ENCODE assay signal across 19 cellular contexts in the genomic region with DNA sequence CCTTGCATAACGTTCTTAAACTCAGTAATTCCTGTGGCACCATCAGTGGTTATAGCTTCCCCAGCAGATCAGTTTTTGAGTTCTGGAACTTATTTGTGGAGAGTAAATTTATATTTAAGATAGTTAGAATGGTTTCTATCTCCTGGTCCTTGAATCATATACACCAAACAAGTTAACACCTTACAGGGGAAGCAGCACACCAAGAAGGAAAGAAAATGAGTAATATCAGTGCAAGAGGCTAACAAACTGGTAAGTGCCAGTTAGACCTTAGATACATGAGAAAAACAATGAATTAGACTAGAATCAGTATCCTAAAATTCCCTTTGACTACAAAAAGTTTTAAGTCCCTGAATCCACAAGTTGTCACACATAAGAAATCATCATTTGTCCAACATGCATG. TPM values are rescaled to one million over a fixed set of nuclear protein-coding genes. Genes with fewer than 3 reads are reported as not detected.
A peak's percentile ranks its signal among the peaks of the same experiment; 100 is the strongest.
DNase-seq lines count a peak whose midpoint lies in the region; ATAC-seq and TF ChIP-seq lines count a peak whose summit lies in the region.
"Had no signal": no experiment of that assay in that cellular context is flagged by ENCODE, and none has a peak within 500 bp of the region (broad histone marks: within the 10 kb centered on the region; RNA-seq: fewer than 3 reads in every experiment).

No MANE protein-coding gene starts in this region.

- peak overlapping the region; percentile 18 for H3K27ac Mint-ChIP-seq in activated CD8-positive, alpha-beta T cell treated with anti-CD3 and anti-CD28 coated beads for 36 hours
- no peak overlapping the region for H3K27ac Mint-ChIP-seq in activated CD8-positive, alpha-beta T cell treated with anti-CD3 and anti-CD28 coated beads, Interleukin-2, amount 10 ng/mL, durations not matched to agents 7 days and 5 days
- H3K27ac Mint-ChIP-seq in activated T-helper 17 cell treated with anti-CD3 and anti-CD28 coated beads, Interleukin-2, amount 50 U/mL, for 72 hours: peak overlapping the region; percentile 32
- H3K27ac Mint-ChIP-seq in naive thymus-derived CD8-positive, alpha-beta T cell: peak overlapping the region in 3 of 10 donors; percentile 14 to 47 (median 32)
- H3K27ac Mint-ChIP-seq: dendritic cell treated with granulocyte-macrophage colony-stimulating factor and Interleukin-4, amounts not matched to agents 40 ng/mL and 50 ng/mL, for 4 days had no signal

- intact Hi-C loops in activated CD8-positive, alpha-beta T cell treated with anti-CD3 and anti-CD28 coated beads for 36 hours (cut with micrococcal nuclease): no loop called here

- no peak for TF ChIP-seq CTCF in activated CD8-positive, alpha-beta T cell treated with anti-CD3 and anti-CD28 coated beads for 36 hours (IDR thresholded peaks at IDR 0.05)

- no peak for DNase-seq in activated CD8-positive, alpha-beta T cell treated with anti-CD3 and anti-CD28 coated beads for 36 hours
- no peak for DNase-seq in activated CD8-positive, alpha-beta T cell treated with anti-CD3 and anti-CD28 coated beads, Interleukin-2, amount 10 ng/mL, durations not matched to agents 7 days and 5 days
- no peak for DNase-seq in naive thymus-derived CD8-positive, alpha-beta T cell
- DNase-seq in NCI-H2107 (lab: John Stamatoyannopoulos, UW): no peak
- DNase-seq: activated CD4-positive, CD25-positive, alpha-beta regulatory T cell treated with anti-CD3 and anti-CD28 coated beads, Interleukin-2, amount 50 U/mL, for 72 hours; caudate nucleus; NCI-H1694 treated with DMSO at 0.1 percent for 48 hours; NCI-H2171 treated with DMSO at 0.1 percent for 48 hours; NCI-H524; NK-92 treated with Interleukin-12 subunit alpha and Interleukin-12 subunit beta, amount 100 ng/mL, for 24 hours; nucleus accumbens; SIG-M5 had no signal

- H3K27me3 Mint-ChIP-seq in activated CD8-positive, alpha-beta T cell treated with anti-CD3 and anti-CD28 coated beads for 36 hours: no peaks in the 10 kb centered on the region
- H3K27me3 Mint-ChIP-seq in activated CD8-positive, alpha-beta T cell treated with anti-CD3 and anti-CD28 coated beads, Interleukin-2, amount 10 ng/mL, durations not matched to agents 7 days and 5 days (ENCODE audit: low read depth): no peaks in the 10 kb centered on the region
- no peaks in the 10 kb centered on the region for H3K27me3 Mint-ChIP-seq in activated T-helper 17 cell treated with anti-CD3 and anti-CD28 coated beads, Interleukin-2, amount 50 U/mL, for 72 hours
- H3K27me3 Mint-ChIP-seq in naive thymus-derived CD8-positive, alpha-beta T cell: no peaks in the 10 kb centered on the region
- H3K27me3 Mint-ChIP-seq: dendritic cell treated with granulocyte-macrophage colony-stimulating factor and Interleukin-4, amounts not matched to agents 40 ng/mL and 50 ng/mL, for 4 days; stimulated activated naive CD8-positive, alpha-beta T cell treated with anti-CD3 and anti-CD28 coated beads, Interleukin-15, Interleukin-2, amounts not matched to agents 100 ng/mL and 50 ng/mL, for 24 hours had no signal

- H3K4me3 Mint-ChIP-seq in activated CD8-positive, alpha-beta T cell treated with anti-CD3 and anti-CD28 coated beads for 36 hours: no peak overlapping the region
- no peak overlapping the region for H3K4me3 Mint-ChIP-seq in activated CD8-positive, alpha-beta T cell treated with anti-CD3 and anti-CD28 coated beads, Interleukin-2, amount 10 ng/mL, durations not matched to agents 7 days and 5 days
- peak overlapping the region; percentile 43 for H3K4me3 Mint-ChIP-seq in activated T-helper 17 cell treated with anti-CD3 and anti-CD28 coated beads, Interleukin-2, amount 50 U/mL, for 72 hours
- H3K4me3 Mint-ChIP-seq in naive thymus-derived CD8-positive, alpha-beta T cell: peak overlapping the region in 7 of 10 donors; percentile 20 to 73 (median 47)
- H3K4me3 Mint-ChIP-seq: dendritic cell treated with granulocyte-macrophage colony-stimulating factor and Interleukin-4, amounts not matched to agents 40 ng/mL and 50 ng/mL, for 4 days had no signal

- POLR2A ChIA-PET in activated CD8-positive, alpha-beta T cell treated with anti-CD3 and anti-CD28 coated beads for 36 hours (lab: Charles Lee): no interaction called here
- POLR2A ChIA-PET in activated CD8-positive, alpha-beta T cell treated with anti-CD3 and anti-CD28 coated beads, Interleukin-2, amount 10 ng/mL, durations not matched to agents 7 days and 5 days (lab: Charles Lee): interaction anchor here (0.5 kb wide), 1 partner anchor 61 kb away, joined by 3 read pairs; no protein-coding TSS in a partner anchor
- POLR2A ChIA-PET in naive thymus-derived CD8-positive, alpha-beta T cell (lab: Charles Lee): no interaction called here

- CTCF ChIA-PET in activated CD8-positive, alpha-beta T cell treated with anti-CD3 and anti-CD28 coated beads for 36 hours (lab: Charles Lee): interaction anchor here (1.3 kb wide), 2 partner anchors 8 to 55 kb away, joined by 3 read pairs; no protein-coding TSS in a partner anchor
- CTCF ChIA-PET in activated CD8-positive, alpha-beta T cell treated with anti-CD3 and anti-CD28 coated beads, Interleukin-2, amount 10 ng/mL, durations not matched to agents 7 days and 5 days (lab: Charles Lee): interaction anchor here (0.9 to 1.2 kb wide), 3 partner anchors 14 to 55 kb away, joined by 3 to 5 read pairs (median 4); a partner anchor contains a TSS

- no peaks in the 10 kb centered on the region for H3K9me3 Mint-ChIP-seq in activated CD8-positive, alpha-beta T cell treated with anti-CD3 and anti-CD28 coated beads for 36 hours
- no peaks in the 10 kb centered on the region for H3K9me3 Mint-ChIP-seq in activated CD8-positive, alpha-beta T cell treated with anti-CD3 and anti-CD28 coated beads, Interleukin-2, amount 10 ng/mL, durations not matched to agents 7 days and 5 days (ENCODE audit: insufficient read depth)
- H3K9me3 Mint-ChIP-seq in activated T-helper 17 cell treated with anti-CD3 and anti-CD28 coated beads, Interleukin-2, amount 50 U/mL, for 72 hours: no peaks in the 10 kb centered on the region
- no peaks in the 10 kb centered on the region for H3K9me3 Mint-ChIP-seq in naive thymus-derived CD8-positive, alpha-beta T cell
- H3K9me3 Mint-ChIP-seq: dendritic cell treated with granulocyte-macrophage colony-stimulating factor and Interleukin-4, amounts not matched to agents 40 ng/mL and 50 ng/mL, for 4 days; stimulated activated naive CD8-positive, alpha-beta T cell treated with anti-CD3 and anti-CD28 coated beads, Interleukin-15, Interleukin-2, amounts not matched to agents 100 ng/mL and 50 ng/mL, for 24 hours had no signal

- H3K36me3 Mint-ChIP-seq in activated CD8-positive, alpha-beta T cell treated with anti-CD3 and anti-CD28 coated beads for 36 hours (ENCODE audit: low read depth): peaks cover 7% of the 10 kb centered on the region
- H3K36me3 Mint-ChIP-seq in activated CD8-positive, alpha-beta T cell treated with anti-CD3 and anti-CD28 coated beads, Interleukin-2, amount 10 ng/mL, durations not matched to agents 7 days and 5 days (ENCODE audit: low read depth): peaks cover 12% of the 10 kb centered on the region
- H3K36me3 Mint-ChIP-seq in activated T-helper 17 cell treated with anti-CD3 and anti-CD28 coated beads, Interleukin-2, amount 50 U/mL, for 72 hours (ENCODE audit: low read depth): peaks cover 7% of the 10 kb centered on the region
- H3K36me3 Mint-ChIP-seq in naive thymus-derived CD8-positive, alpha-beta T cell: peaks cover 0 to 12% (median 5%) of the 10 kb centered on the region in 3 donors

- ATAC-seq in activated CD8-positive, alpha-beta T cell treated with anti-CD3 and anti-CD28 coated beads for 36 hours: peak; percentile 54
- ATAC-seq in activated CD8-positive, alpha-beta T cell treated with anti-CD3 and anti-CD28 coated beads, Interleukin-2, amount 10 ng/mL, durations not matched to agents 7 days and 5 days: no peak
- ATAC-seq in GM18870 (IDR thresholded peaks at IDR 0.05; ENCODE audit: unreplicated experiment): peak; percentile 40
- peak; percentile 74 for ATAC-seq in activated T-helper 17 cell treated with anti-CD3 and anti-CD28 coated beads, Interleukin-2, amount 50 U/mL, for 72 hours (replicated peaks)
- no peak for ATAC-seq in naive thymus-derived CD8-positive, alpha-beta T cell
- ATAC-seq in HG03025 (IDR thresholded peaks at IDR 0.05; ENCODE audit: low FRiP score, unreplicated experiment): no peak
- ATAC-seq in esophagus mucosa: no peak
- ATAC-seq: Panc1 had no signal

- H3K4me1 Mint-ChIP-seq in activated CD8-positive, alpha-beta T cell treated with anti-CD3 and anti-CD28 coated beads for 36 hours (ENCODE audit: low read depth): peaks cover 69% of the 10 kb centered on the region
- peaks cover 35% of the 10 kb centered on the region for H3K4me1 Mint-ChIP-seq in activated CD8-positive, alpha-beta T cell treated with anti-CD3 and anti-CD28 coated beads, Interleukin-2, amount 10 ng/mL, durations not matched to agents 7 days and 5 days (ENCODE audit: low read depth)
- H3K4me1 Mint-ChIP-seq in activated T-helper 17 cell treated with anti-CD3 and anti-CD28 coated beads, Interleukin-2, amount 50 U/mL, for 72 hours: peaks cover 41% of the 10 kb centered on the region
- H3K4me1 Mint-ChIP-seq in naive thymus-derived CD8-positive, alpha-beta T cell: peaks cover 32 to 80% (median 73%) of the 10 kb centered on the region in 4 donors

RNA-seq across cellular contexts. Expression of a gene that starts 54.2 kb away (rescaled TPM):
- total RNA-seq in activated CD8-positive, alpha-beta T cell treated with anti-CD3 and anti-CD28 coated beads for 36 hours: 10 to 100 TPM; 32.4 to 37.2 TPM
- total RNA-seq in activated CD8-positive, alpha-beta T cell treated with anti-CD3 and anti-CD28 coated beads, Interleukin-2, amount 10 ng/mL, durations not matched to agents 7 days and 5 days: 10 to 100 TPM; 46.9 to 49.7 TPM
- 10 to 100 TPM; 51.5 to 74.9 TPM for total RNA-seq in activated T-helper 17 cell treated with anti-CD3 and anti-CD28 coated beads, Interleukin-2, amount 50 U/mL, for 72 hours
- total RNA-seq in naive thymus-derived CD8-positive, alpha-beta T cell: 10 to 100 TPM; 64.0 to 65.9 TPM
- 10 to 100 TPM; 61.7 to 71.9 (median 64.9) TPM for polyA plus RNA-seq in naive thymus-derived CD8-positive, alpha-beta T cell
- total RNA-seq in esophagus mucosa: 67.0 TPM

Comparison
In these comparisons a context has a peak if more than half of its experiments do, and no peak if none do; other contexts are left out.
1. ATAC-seq: peak in activated CD8-positive, alpha-beta T cell treated with anti-CD3 and anti-CD28 coated beads for 36 hours (single experiment), GM18870 (single experiment) and activated T-helper 17 cell treated with anti-CD3 and anti-CD28 coated beads, Interleukin-2, amount 50 U/mL, for 72 hours (single experiment); none in activated CD8-positive, alpha-beta T cell treated with anti-CD3 and anti-CD28 coated beads, Interleukin-2, amount 10 ng/mL, durations not matched to agents 7 days and 5 days (single experiment), naive thymus-derived CD8-positive, alpha-beta T cell (0 of 2), HG03025 (single experiment) and esophagus mucosa (single experiment).
2. H3K4me3 Mint-ChIP-seq: peak in activated T-helper 17 cell treated with anti-CD3 and anti-CD28 coated beads, Interleukin-2, amount 50 U/mL, for 72 hours (single experiment) and naive thymus-derived CD8-positive, alpha-beta T cell (7 of 10); none in activated CD8-positive, alpha-beta T cell treated with anti-CD3 and anti-CD28 coated beads for 36 hours (single experiment) and activated CD8-positive, alpha-beta T cell treated with anti-CD3 and anti-CD28 coated beads, Interleukin-2, amount 10 ng/mL, durations not matched to agents 7 days and 5 days (single experiment).